In the genomic region with DNA sequence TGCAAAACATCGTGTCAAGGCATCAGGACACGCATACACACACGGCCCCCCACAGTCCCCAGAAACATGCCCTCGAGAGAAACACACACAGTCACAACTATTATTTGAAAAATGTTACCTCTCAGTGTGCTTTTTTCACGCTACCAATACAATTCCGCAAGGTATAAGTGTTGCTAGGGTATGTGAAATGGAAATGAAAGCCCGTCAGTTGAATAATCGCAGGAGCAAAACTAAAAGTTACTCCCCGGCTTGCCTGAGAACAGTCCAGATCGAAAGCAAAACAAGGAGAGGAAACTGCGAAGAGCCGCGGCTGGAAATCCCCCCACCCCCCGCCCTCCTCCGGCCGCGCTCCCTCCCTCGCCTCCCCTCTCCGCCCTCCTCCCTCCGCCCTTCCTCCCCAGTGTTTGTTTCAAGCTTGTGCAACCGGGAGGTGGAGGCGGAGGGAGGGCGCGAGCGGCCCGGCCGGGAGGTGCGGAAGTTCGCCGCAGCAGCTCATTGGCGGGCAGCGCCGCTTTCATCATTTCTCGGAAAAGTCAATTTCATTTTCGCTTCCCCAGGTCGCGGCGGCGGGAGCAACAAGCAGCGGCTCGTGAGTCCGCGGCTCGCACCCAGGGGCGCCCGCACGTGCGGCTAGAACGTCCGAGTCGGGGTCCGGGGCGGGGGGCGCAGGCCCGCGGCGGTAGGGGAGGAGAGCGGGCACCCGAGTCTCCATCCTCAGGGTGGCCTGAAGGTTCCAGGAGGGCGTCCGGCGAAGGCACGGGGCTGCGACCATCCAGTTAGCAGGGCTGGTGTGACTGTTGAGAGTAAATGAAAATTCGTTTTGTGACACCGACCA, we compare ENCODE assay signal across 9 cellular contexts. TPM values are rescaled to one million over a fixed set of nuclear protein-coding genes. Genes with fewer than 3 reads are reported as not detected.
DNase-seq lines count a peak whose midpoint lies in the region; ATAC-seq, FAIRE-seq and TF ChIP-seq lines count a peak whose summit lies in the region.
"Had no signal": no experiment of that assay in that cellular context is flagged by ENCODE, and none has a peak within 500 bp of the region (broad histone marks: within the 10 kb centered on the region; RNA-seq: fewer than 3 reads in every experiment).

A gene (minus strand): TSS at position 290 of the 835 bp plus-strand sequence. CDS start 45,486 bp downstream, outside the sequence.

- TF ChIP-seq CTCF in keratinocyte (optimal IDR thresholded peaks at IDR 0.05 in 1 of 3, IDR thresholded peaks at IDR 0.05 in 1 of 3, conservative IDR thresholded peaks at IDR 0.05 in 1 of 3; ENCODE audit: extremely low read depth in 1 of 3, insufficient read depth in 2 of 3, low read length in 3 of 3), result no peak

- no peaks in the 10 kb centered on the region for H4K20me1 ChIP-seq in keratinocyte (ENCODE audit: control insufficient read depth, extremely low read depth, insufficient read depth, low read length)

- no peaks in the 10 kb centered on the region for H3K27me3 ChIP-seq in keratinocyte (ENCODE audit: control insufficient read depth, extremely low read depth, insufficient read depth, low read length)

- peak within 1 kb of the TSS; percentile 98 for H3K27ac ChIP-seq in keratinocyte (ENCODE audit: control insufficient read depth, insufficient read depth, low read length)

- FAIRE-seq in keratinocyte (lab: Jason Lieb, UNC), result no peak
- FAIRE-seq: TTC549 had no signal

- H3K9me1 ChIP-seq in keratinocyte (ENCODE audit: control insufficient read depth, extremely low read depth, insufficient read depth, low read length), result no peaks in the 10 kb centered on the region

- peak within 1 kb of the TSS; percentile 93 to 100 (median 97) for H3K4me3 ChIP-seq in keratinocyte (ENCODE audit: control insufficient read depth in 2 of 3, extremely low read depth in 1 of 3, insufficient read depth in 2 of 3, low read depth in 1 of 3, low read length in 3 of 3)

- peaks cover 0 to 5% of the 10 kb centered on the region in 2 experiments for H3K36me3 ChIP-seq in keratinocyte (ENCODE audit: control insufficient read depth in 2 of 2, extremely low read depth in 1 of 2, insufficient read depth in 2 of 2, low read length in 2 of 2)

- peaks cover 55% of the 10 kb centered on the region for H3K79me2 ChIP-seq in keratinocyte (ENCODE audit: control insufficient read depth, insufficient read depth, low read length)

- H3K9ac ChIP-seq in keratinocyte (ENCODE audit: control insufficient read depth, extremely low read depth, insufficient read depth, low read length), result peak within 1 kb of the TSS; percentile 97

- H3K4me2 ChIP-seq in keratinocyte (ENCODE audit: control insufficient read depth, extremely low read depth, insufficient read depth, low read depth, low read length), result peak within 1 kb of the TSS; percentile 92

- peak within 1 kb of the TSS; percentile 90 for H2AFZ ChIP-seq in keratinocyte (ENCODE audit: control insufficient read depth, low read length)

- ATAC-seq in HG03378 (IDR thresholded peaks at IDR 0.05; ENCODE audit: unreplicated experiment), result peak; percentile 45

- no peaks in the 10 kb centered on the region for H3K9me3 ChIP-seq in keratinocyte (ENCODE audit: control insufficient read depth, low read depth, low read length)

- dilution Hi-C loops in keratinocyte (cut with MboI; ENCODE audit: extremely low pct_ligation_motif_present, low sequenced_read_pairs), result no loop called here

- DNase-seq in AG20443 (ENCODE audit: low spot score), result peak; percentile 98
- DNase-seq in NCI-H510A (lab: John Stamatoyannopoulos, UW), result peak; percentile 82
- DNase-seq in activated CD4-positive, alpha-beta T cell treated with anti-CD3 and anti-CD28 coated beads for 1 hour, result peak; percentile 95
- peak; percentile 57 to 79 for DNase-seq in cerebellar nuclear complex (lab: John Stamatoyannopoulos, UW)
- peak; percentile 57 for DNase-seq in keratinocyte (ENCODE audit: low read depth, low spot score)
- DNase-seq in stimulated activated CD4-positive, alpha-beta T cell treated with anti-CD3 and anti-CD28 coated beads, Interleukin-12 subunit alpha, Interleukin-12 subunit beta, amount 100 ng/mL, for 48 hours (ENCODE audit: low read depth in 2 of 3, low spot score in 1 of 3), result peak; percentile 93 to 96 (median 95)

- peak; percentile 81 for TF ChIP-seq POLR2A in GM19099 (IDR thresholded peaks at IDR 0.05; ENCODE audit: extremely low read depth, insufficient read length, low read depth)

- H3K4me1 ChIP-seq in keratinocyte (ENCODE audit: control insufficient read depth, extremely low read depth, insufficient read depth, low read length), result peaks cover 17% of the 10 kb centered on the region

RNA-seq across cellular contexts. Expression of the gene that starts here (rescaled TPM):
- polyA plus RNA-seq in keratinocyte, result 16.4 to 23.8 TPM (median 22.9 TPM) in 3 replicates
- polyA plus RNA-seq in keratinocyte (2011; ENCODE audit: low read depth), result 10.0 TPM
- polyA plus RNA-seq in keratinocyte (2011; cell fraction: cytosol; rRNA removed), result 16.2 and 20.0 TPM in 2 replicates
- 23.0 and 30.2 TPM in 2 replicates for polyA plus RNA-seq in keratinocyte (2011; cell fraction: nucleus; rRNA removed)
- polyA plus RNA-seq in keratinocyte (2012; ENCODE audit: low replicate concordance), result 15.5 and 17.2 TPM in 2 replicates
- 21.3 to 26.9 TPM (median 25.7 TPM) in 3 replicates for polyA minus RNA-seq in keratinocyte
- 16.5 TPM for polyA minus RNA-seq in keratinocyte (2011; cell fraction: cytosol; rRNA and poly(A)+ RNA removed)
- 13.1 and 17.1 TPM in 2 replicates for polyA minus RNA-seq in keratinocyte (2011; cell fraction: nucleus; rRNA and poly(A)+ RNA removed)

Comparison
In these comparisons a context has a peak if more than half of its experiments do, and no peak if none do; other contexts are left out.
1. Peak in every context shown above with its lines: DNase-seq, ATAC-seq, H3K4me3 ChIP-seq and H3K27ac ChIP-seq.